In the genomic region with DNA sequence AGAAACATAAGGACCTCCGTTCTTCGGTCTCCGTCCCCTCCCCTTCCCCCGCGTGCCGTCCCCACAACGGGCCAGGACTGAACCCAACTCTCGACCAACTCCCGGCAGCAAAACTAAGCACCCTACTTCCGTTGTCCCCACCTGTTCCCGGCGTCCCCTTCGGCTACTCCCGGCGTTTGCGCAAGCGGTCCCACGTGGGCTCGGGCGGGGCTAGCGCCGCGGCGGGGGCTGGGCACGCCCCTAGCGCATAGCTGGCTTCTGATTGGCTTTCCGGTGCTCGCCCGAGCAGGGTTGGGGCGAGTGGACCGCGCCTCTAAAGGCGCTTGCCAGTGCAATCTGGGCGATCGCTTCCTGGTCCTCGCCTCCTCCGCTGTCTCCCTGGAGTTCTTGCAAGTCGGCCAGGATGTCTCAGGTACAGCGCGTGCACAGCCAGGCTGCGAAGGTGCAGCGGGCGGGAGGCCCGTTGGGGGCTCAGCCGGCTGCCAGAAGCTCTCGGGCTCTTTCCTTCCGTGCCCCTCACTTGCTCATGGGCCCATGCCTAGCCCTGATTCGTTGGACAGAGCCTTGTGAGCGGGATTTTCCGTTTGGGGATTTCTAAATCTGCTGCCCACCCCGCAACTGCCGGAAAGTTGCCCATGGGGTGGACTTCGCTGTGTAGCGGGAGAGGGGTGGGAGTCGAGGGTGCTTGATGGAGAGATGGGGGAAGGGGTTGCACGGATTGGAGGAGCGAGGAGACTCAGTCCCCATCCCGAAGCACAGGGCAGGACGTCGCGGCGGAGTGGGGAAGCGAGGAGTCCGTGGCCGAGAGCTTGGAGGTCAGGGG, we compare ENCODE assay signal across 1 cellular context.
TF ChIP-seq lines count a peak whose summit lies in the region.

A gene (minus strand): TSS at position 186 of the 823 bp plus-strand sequence. CDS start 26,875 bp downstream, outside the sequence.
A gene (plus strand): TSS at position 329 of the 823 bp plus-strand sequence. CDS start 75 bp downstream, at position 404.

TF ChIP-seq in GM12878, 131 proteins besides CTCF, POLR2A, EP300 and RAD21 (continued from another document and continues in another):
- TF ChIP-seq, protein P1, sequence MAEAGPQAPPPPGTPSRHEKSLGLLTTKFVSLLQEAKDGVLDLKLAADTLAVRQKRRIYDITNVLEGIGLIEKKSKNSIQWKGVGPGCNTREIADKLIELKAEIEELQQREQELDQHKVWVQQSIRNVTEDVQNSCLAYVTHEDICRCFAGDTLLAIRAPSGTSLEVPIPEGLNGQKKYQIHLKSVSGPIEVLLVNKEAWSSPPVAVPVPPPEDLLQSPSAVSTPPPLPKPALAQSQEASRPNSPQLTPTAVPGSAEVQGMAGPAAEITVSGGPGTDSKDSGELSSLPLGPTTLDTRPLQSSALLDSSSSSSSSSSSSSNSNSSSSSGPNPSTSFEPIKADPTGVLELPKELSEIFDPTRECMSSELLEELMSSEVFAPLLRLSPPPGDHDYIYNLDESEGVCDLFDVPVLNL (IDR thresholded peaks at IDR 0.05; ENCODE audit: low read depth, low read length): no peak
- TF ChIP-seq TCF12 (IDR thresholded peaks at IDR 0.05; ENCODE audit: low read depth, low read length) (peak; percentile 84), RCOR1 (conservative IDR thresholded peaks at IDR 0.05; ENCODE audit: low read depth, low read length) (no peak), EZH2 (IDR thresholded peaks at IDR 0.05; ENCODE audit: borderline replicate concordance, control insufficient read depth, low read depth, low read length) (no peak), TCF7 (IDR thresholded peaks at IDR 0.05; ENCODE audit: borderline replicate concordance) (no peak), NFYA (IDR thresholded peaks at IDR 0.05; ENCODE audit: borderline replicate concordance, low read depth, low read length) (no peak), DPF2 (IDR thresholded peaks at IDR 0.05) (peak; percentile 40; the same call in 1 of the 2 replicates), PAX8 (IDR thresholded peaks at IDR 0.05) (no peak), SIN3A (IDR thresholded peaks at IDR 0.05; ENCODE audit: low read depth, low read length) (peak; percentile 15; the same call in 1 of the 2 replicates), RFX5 (IDR thresholded peaks at IDR 0.05; ENCODE audit: low read depth, low read length) (peak; percentile 59; the same call in 1 of the 2 replicates), MEF2B (IDR thresholded peaks at IDR 0.05; ENCODE audit: partially characterized antibody, poor library complexity, severe bottlenecking) (peak; percentile 18), GABPA (IDR thresholded peaks at IDR 0.05; ENCODE audit: low read depth) (peak; percentile 59; the same call in 1 of the 2 replicates), NBN (IDR thresholded peaks at IDR 0.05) (peak; percentile 34), SMAD5 (IDR thresholded peaks at IDR 0.05; ENCODE audit: low read depth) (peak; percentile 95), BRCA1 (IDR thresholded peaks at IDR 0.05; ENCODE audit: low read depth, low read length) (no peak), SRF (IDR thresholded peaks at IDR 0.05; ENCODE audit: low read depth in 2 of 2, low read length in 2 of 2) (0 out of 4 replicates have a peak, but pooled peaks of 1 of the 2 experiments have one; percentile 5), MYB (IDR thresholded peaks at IDR 0.05; ENCODE audit: borderline replicate concordance, low read depth, low read length) (peak; percentile 35; the same call in 1 of the 2 replicates), TARDBP (IDR thresholded peaks at IDR 0.05; ENCODE audit: borderline replicate concordance) (no peak), NR2C1 (IDR thresholded peaks at IDR 0.05) (no peak), CBX5 (IDR thresholded peaks at IDR 0.05; ENCODE audit: low read depth) (no peak), NR2F1 (conservative IDR thresholded peaks at IDR 0.05) (no peak), SP1 (IDR thresholded peaks at IDR 0.05; ENCODE audit: low read depth, low read length) (peak; percentile 68), BCL11A (IDR thresholded peaks at IDR 0.05; ENCODE audit: low read depth, low read length) (0 out of 2 replicates have a peak, but pooled peaks have one; percentile 21), ZNF24 (IDR thresholded peaks at IDR 0.05) (no peak; the same call in 1 of the 2 replicates), RAD51 (IDR thresholded peaks at IDR 0.05) (peak; percentile 74), IKZF2 (IDR thresholded peaks at IDR 0.05) (peak in 1 of 2 experiments; percentile 31; a peak in 2 of 4 replicates), KLF5 (IDR thresholded peaks at IDR 0.05; ENCODE audit: partially characterized antibody) (no peak), CREB1 (IDR thresholded peaks at IDR 0.05; ENCODE audit: low read depth) (peak; percentile 77), ZZZ3 (IDR thresholded peaks at IDR 0.05; ENCODE audit: control insufficient read depth, insufficient read length, low read depth) (no peak), ZNF384 (IDR thresholded peaks at IDR 0.05; ENCODE audit: borderline replicate concordance, low read depth, low read length) (no peak), LARP7 (IDR thresholded peaks at IDR 0.05) (peak; percentile 58; the same call in 1 of the 2 replicates)
- TF ChIP-seq, protein P2, sequence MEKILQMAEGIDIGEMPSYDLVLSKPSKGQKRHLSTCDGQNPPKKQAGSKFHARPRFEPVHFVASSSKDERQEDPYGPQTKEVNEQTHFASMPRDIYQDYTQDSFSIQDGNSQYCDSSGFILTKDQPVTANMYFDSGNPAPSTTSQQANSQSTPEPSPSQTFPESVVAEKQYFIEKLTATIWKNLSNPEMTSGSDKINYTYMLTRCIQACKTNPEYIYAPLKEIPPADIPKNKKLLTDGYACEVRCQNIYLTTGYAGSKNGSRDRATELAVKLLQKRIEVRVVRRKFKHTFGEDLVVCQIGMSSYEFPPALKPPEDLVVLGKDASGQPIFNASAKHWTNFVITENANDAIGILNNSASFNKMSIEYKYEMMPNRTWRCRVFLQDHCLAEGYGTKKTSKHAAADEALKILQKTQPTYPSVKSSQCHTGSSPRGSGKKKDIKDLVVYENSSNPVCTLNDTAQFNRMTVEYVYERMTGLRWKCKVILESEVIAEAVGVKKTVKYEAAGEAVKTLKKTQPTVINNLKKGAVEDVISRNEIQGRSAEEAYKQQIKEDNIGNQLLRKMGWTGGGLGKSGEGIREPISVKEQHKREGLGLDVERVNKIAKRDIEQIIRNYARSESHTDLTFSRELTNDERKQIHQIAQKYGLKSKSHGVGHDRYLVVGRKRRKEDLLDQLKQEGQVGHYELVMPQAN (conservative IDR thresholded peaks at IDR 0.05): peak; percentile 80
- TF ChIP-seq, protein P3, sequence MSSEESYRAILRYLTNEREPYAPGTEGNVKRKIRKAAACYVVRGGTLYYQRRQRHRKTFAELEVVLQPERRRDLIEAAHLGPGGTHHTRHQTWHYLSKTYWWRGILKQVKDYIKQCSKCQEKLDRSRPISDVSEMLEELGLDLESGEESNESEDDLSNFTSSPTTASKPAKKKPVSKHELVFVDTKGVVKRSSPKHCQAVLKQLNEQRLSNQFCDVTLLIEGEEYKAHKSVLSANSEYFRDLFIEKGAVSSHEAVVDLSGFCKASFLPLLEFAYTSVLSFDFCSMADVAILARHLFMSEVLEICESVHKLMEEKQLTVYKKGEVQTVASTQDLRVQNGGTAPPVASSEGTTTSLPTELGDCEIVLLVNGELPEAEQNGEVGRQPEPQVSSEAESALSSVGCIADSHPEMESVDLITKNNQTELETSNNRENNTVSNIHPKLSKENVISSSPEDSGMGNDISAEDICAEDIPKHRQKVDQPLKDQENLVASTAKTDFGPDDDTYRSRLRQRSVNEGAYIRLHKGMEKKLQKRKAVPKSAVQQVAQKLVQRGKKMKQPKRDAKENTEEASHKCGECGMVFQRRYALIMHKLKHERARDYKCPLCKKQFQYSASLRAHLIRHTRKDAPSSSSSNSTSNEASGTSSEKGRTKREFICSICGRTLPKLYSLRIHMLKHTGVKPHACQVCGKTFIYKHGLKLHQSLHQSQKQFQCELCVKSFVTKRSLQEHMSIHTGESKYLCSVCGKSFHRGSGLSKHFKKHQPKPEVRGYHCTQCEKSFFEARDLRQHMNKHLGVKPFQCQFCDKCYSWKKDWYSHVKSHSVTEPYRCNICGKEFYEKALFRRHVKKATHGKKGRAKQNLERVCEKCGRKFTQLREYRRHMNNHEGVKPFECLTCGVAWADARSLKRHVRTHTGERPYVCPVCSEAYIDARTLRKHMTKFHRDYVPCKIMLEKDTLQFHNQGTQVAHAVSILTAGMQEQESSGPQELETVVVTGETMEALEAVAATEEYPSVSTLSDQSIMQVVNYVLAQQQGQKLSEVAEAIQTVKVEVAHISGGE (CRISPR knock-in tag; IDR thresholded peaks at IDR 0.05): no peak
- TF ChIP-seq, protein P4, sequence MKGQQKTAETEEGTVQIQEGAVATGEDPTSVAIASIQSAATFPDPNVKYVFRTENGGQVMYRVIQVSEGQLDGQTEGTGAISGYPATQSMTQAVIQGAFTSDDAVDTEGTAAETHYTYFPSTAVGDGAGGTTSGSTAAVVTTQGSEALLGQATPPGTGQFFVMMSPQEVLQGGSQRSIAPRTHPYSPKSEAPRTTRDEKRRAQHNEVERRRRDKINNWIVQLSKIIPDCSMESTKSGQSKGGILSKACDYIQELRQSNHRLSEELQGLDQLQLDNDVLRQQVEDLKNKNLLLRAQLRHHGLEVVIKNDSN (IDR thresholded peaks at IDR 0.05; ENCODE audit: borderline replicate concordance, extremely low read length, insufficient read depth, low read depth, low read length): peak; percentile 90
- TF ChIP-seq, protein P5, sequence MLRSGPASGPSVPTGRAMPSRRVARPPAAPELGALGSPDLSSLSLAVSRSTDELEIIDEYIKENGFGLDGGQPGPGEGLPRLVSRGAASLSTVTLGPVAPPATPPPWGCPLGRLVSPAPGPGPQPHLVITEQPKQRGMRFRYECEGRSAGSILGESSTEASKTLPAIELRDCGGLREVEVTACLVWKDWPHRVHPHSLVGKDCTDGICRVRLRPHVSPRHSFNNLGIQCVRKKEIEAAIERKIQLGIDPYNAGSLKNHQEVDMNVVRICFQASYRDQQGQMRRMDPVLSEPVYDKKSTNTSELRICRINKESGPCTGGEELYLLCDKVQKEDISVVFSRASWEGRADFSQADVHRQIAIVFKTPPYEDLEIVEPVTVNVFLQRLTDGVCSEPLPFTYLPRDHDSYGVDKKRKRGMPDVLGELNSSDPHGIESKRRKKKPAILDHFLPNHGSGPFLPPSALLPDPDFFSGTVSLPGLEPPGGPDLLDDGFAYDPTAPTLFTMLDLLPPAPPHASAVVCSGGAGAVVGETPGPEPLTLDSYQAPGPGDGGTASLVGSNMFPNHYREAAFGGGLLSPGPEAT (IDR thresholded peaks at IDR 0.05; ENCODE audit: low read depth): peak; percentile 82
- TF ChIP-seq, protein P6, sequence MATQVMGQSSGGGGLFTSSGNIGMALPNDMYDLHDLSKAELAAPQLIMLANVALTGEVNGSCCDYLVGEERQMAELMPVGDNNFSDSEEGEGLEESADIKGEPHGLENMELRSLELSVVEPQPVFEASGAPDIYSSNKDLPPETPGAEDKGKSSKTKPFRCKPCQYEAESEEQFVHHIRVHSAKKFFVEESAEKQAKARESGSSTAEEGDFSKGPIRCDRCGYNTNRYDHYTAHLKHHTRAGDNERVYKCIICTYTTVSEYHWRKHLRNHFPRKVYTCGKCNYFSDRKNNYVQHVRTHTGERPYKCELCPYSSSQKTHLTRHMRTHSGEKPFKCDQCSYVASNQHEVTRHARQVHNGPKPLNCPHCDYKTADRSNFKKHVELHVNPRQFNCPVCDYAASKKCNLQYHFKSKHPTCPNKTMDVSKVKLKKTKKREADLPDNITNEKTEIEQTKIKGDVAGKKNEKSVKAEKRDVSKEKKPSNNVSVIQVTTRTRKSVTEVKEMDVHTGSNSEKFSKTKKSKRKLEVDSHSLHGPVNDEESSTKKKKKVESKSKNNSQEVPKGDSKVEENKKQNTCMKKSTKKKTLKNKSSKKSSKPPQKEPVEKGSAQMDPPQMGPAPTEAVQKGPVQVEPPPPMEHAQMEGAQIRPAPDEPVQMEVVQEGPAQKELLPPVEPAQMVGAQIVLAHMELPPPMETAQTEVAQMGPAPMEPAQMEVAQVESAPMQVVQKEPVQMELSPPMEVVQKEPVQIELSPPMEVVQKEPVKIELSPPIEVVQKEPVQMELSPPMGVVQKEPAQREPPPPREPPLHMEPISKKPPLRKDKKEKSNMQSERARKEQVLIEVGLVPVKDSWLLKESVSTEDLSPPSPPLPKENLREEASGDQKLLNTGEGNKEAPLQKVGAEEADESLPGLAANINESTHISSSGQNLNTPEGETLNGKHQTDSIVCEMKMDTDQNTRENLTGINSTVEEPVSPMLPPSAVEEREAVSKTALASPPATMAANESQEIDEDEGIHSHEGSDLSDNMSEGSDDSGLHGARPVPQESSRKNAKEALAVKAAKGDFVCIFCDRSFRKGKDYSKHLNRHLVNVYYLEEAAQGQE (IDR thresholded peaks at IDR 0.05; ENCODE audit: low read depth, low read length): peak; percentile 1; the same call in 1 of the 2 replicates
- TF ChIP-seq, protein P7, sequence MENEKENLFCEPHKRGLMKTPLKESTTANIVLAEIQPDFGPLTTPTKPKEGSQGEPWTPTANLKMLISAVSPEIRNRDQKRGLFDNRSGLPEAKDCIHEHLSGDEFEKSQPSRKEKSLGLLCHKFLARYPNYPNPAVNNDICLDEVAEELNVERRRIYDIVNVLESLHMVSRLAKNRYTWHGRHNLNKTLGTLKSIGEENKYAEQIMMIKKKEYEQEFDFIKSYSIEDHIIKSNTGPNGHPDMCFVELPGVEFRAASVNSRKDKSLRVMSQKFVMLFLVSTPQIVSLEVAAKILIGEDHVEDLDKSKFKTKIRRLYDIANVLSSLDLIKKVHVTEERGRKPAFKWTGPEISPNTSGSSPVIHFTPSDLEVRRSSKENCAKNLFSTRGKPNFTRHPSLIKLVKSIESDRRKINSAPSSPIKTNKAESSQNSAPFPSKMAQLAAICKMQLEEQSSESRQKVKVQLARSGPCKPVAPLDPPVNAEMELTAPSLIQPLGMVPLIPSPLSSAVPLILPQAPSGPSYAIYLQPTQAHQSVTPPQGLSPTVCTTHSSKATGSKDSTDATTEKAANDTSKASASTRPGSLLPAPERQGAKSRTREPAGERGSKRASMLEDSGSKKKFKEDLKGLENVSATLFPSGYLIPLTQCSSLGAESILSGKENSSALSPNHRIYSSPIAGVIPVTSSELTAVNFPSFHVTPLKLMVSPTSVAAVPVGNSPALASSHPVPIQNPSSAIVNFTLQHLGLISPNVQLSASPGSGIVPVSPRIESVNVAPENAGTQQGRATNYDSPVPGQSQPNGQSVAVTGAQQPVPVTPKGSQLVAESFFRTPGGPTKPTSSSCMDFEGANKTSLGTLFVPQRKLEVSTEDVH (IDR thresholded peaks at IDR 0.05; ENCODE audit: low read depth, partially characterized antibody): no peak
- TF ChIP-seq, protein P8, sequence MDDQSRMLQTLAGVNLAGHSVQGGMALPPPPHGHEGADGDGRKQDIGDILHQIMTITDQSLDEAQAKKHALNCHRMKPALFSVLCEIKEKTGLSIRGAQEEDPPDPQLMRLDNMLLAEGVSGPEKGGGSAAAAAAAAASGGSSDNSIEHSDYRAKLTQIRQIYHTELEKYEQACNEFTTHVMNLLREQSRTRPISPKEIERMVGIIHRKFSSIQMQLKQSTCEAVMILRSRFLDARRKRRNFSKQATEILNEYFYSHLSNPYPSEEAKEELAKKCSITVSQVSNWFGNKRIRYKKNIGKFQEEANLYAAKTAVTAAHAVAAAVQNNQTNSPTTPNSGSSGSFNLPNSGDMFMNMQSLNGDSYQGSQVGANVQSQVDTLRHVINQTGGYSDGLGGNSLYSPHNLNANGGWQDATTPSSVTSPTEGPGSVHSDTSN (IDR thresholded peaks at IDR 0.05; ENCODE audit: insufficient replicate concordance, low read depth, low read length): no peak
- TF ChIP-seq, protein P9, sequence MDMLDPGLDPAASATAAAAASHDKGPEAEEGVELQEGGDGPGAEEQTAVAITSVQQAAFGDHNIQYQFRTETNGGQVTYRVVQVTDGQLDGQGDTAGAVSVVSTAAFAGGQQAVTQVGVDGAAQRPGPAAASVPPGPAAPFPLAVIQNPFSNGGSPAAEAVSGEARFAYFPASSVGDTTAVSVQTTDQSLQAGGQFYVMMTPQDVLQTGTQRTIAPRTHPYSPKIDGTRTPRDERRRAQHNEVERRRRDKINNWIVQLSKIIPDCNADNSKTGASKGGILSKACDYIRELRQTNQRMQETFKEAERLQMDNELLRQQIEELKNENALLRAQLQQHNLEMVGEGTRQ (IDR thresholded peaks at IDR 0.05; ENCODE audit: borderline replicate concordance, low read depth, low read length): peak; percentile 78
